In the genomic region with DNA sequence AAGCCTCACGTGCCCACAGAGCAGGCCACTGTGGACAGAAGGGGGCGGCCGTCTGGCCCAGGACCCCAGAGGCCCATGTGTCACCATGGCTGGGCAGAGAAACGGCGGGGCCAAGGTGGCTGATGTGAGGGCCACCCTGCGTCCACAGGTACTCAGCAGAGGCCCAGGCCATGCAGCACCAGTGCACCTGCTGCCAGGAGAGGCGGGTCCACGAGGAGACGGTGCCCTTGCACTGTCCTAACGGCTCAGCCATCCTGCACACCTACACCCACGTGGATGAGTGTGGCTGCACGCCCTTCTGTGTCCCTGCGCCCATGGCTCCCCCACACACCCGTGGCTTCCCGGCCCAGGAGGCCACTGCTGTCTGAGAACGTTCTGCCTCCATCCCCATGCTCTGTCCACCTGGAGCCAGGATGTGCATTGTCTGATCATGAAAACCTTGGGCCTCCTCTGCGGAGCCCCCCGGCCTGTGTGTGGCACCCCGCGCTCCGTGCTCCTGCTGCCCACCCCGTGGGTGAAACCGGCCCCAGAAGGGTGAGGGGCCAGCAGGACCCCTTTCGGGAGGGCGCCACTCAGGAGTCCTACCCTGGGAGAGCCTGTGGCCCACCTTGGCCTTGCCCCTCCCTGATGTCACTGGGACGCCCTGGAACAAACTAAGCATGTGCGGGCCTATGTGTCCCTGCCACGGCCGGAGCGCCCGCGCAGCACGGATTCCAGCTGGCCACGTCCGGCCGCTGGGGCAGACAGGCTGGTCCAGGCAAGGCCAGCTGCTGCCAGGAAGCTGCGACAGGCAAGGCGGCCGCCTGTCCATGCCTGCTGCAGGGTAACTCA, we compare ENCODE assay signal across 14 cellular contexts. TPM values are rescaled to one million over a fixed set of nuclear protein-coding genes. Genes with fewer than 3 reads are reported as not detected.
DNase-seq lines count a peak whose midpoint lies in the region; ATAC-seq, FAIRE-seq and TF ChIP-seq lines count a peak whose summit lies in the region.
"Had no signal": no experiment of that assay in that cellular context is flagged by ENCODE, and none has a peak within 500 bp of the region (broad histone marks: within the 10 kb centered on the region; RNA-seq: fewer than 3 reads in every experiment).

No MANE protein-coding gene starts in this region.

- H2BK15ac ChIP-seq in H9 (ENCODE audit: low read depth, low read length), result no peak overlapping the region

- intact Hi-C loops in A673 (cut with micrococcal nuclease; ENCODE audit: unreplicated experiment), result no loop called here

- DNase-seq in A673 (ENCODE audit: low spot score) (no peak), H9 (no peak), astrocyte (ENCODE audit: low read depth) (no peak), NOMO-1 treated with DMSO at 0.1 percent for 48 hours (lab: John Stamatoyannopoulos, UW; ENCODE audit: unreplicated experiment) (no peak), 8988T (no peak), foreskin melanocyte (no peak)
- DNase-seq in naive thymus-derived CD8-positive, alpha-beta T cell, result no peak
- DNase-seq: activated CD4-positive, alpha-beta T cell treated with anti-CD3 and anti-CD28 coated beads, Interleukin-2, amount 50 U/mL, for 48 hours; SHP77 treated with DMSO at 0.1 percent for 48 hours; small intestine had no signal

- H3K79me1 ChIP-seq in H9 (ENCODE audit: insufficient read depth, low read depth, low read length, poor library complexity, severe bottlenecking), result no peaks in the 10 kb centered on the region

- no peak for ATAC-seq in naive thymus-derived CD8-positive, alpha-beta T cell
- ATAC-seq in esophagus mucosa, result no peak

- POLR2A ChIA-PET in A673 (lab: Charles Lee; ENCODE audit: low non-redundant PET), result no interaction called here
- POLR2A ChIA-PET in naive thymus-derived CD8-positive, alpha-beta T cell (lab: Charles Lee), result interaction anchor here (1.4 to 4.7 kb wide), 3 partner anchors 9 to 122 kb away, joined by 3 to 44 read pairs (median 7); partner anchors contain the start of gene TOLLIP

- H3K4me1 ChIP-seq in A673 (ENCODE audit: insufficient read depth, low read length, poor library complexity, severe bottlenecking) (no peaks in the 10 kb centered on the region), H9 (ENCODE audit: insufficient read depth, low read length) (no peaks in the 10 kb centered on the region), astrocyte (ENCODE audit: insufficient read depth, low read length) (no peaks in the 10 kb centered on the region)

- no peak overlapping the region for H2BK5ac ChIP-seq in H9 (ENCODE audit: insufficient read length, low read length)

- no peak overlapping the region for H3K4me3 ChIP-seq in A673 (ENCODE audit: low read depth, low read length, poor library complexity, severe bottlenecking)
- no peak overlapping the region for H3K4me3 ChIP-seq in astrocyte (ENCODE audit: insufficient read depth, low read depth, low read length)

- H4K91ac ChIP-seq in H9 (ENCODE audit: insufficient read length, low read depth, low read length), result peak overlapping the region; percentile 67

- FAIRE-seq in astrocyte (lab: Jason Lieb, UNC), result no peak
- FAIRE-seq: D721Med, small intestine had no signal

- H3K18ac ChIP-seq in H9 (ENCODE audit: insufficient read length, low read depth, low read length), result no peak overlapping the region

- no peak overlapping the region for H3K23ac ChIP-seq in H9 (ENCODE audit: insufficient read length, low read depth, low read length)

- H3T11ph ChIP-seq in H9 (ENCODE audit: low read length), result no peak overlapping the region

- H3K23me2 ChIP-seq in H9 (ENCODE audit: insufficient read length, low read depth, low read length, poor library complexity, severe bottlenecking), result no peaks in the 10 kb centered on the region

- H2BK20ac ChIP-seq in H9 (ENCODE audit: low read depth, low read length, poor library complexity, severe bottlenecking), result no peak overlapping the region

- WGBS in H9 (ENCODE audit: extremely low coverage, insufficient read length, low lambda C conversion rate), result no CpG with 5 or more reads among the region's 39 CpGs

- H3K4ac ChIP-seq in H9 (ENCODE audit: low read depth, low read length), result peak overlapping the region; percentile 54; the same call in 1 of the 2 replicates

- peak overlapping the region; percentile 9 for H4K5ac ChIP-seq in H9 (ENCODE audit: insufficient read length, low read depth, low read length)

- H3K56ac ChIP-seq in H9 (ENCODE audit: insufficient read length, low read depth, low read length), result no peak overlapping the region

- no peak overlapping the region for H4K8ac ChIP-seq in H9 (replicated peaks; ENCODE audit: insufficient read length, low read depth, low read length)

- TF ChIP-seq CTCF in A673 (conservative IDR thresholded peaks at IDR 0.05; ENCODE audit: low read depth, low read length) (no peak), H9 (conservative IDR thresholded peaks at IDR 0.05) (no peak), astrocyte (IDR thresholded peaks at IDR 0.05; ENCODE audit: insufficient read depth, low read depth, low read length) (no peak)

- H3K27ac ChIP-seq in A673 (ENCODE audit: low read depth, low read length, poor library complexity, severe bottlenecking), result peak overlapping the region; percentile 77
- no peak overlapping the region for H3K27ac ChIP-seq in H9 (ENCODE audit: insufficient read length, low read depth, low read length)
- no peak overlapping the region for H3K27ac ChIP-seq in astrocyte (ENCODE audit: low read depth, low read length)

- H3K9ac ChIP-seq in H9 (ENCODE audit: extremely low read depth, insufficient read length, low read length), result no peak overlapping the region
- H3K9ac ChIP-seq in astrocyte (ENCODE audit: low read length), result no peak overlapping the region

- no peak overlapping the region for H3K4me2 ChIP-seq in H9 (ENCODE audit: insufficient read depth, insufficient read length, low read length)
- H3K4me2 ChIP-seq in astrocyte (ENCODE audit: low read length), result peak overlapping the region; percentile 85

- H3K4me3 Mint-ChIP-seq in H9, result no peak overlapping the region; a peak in 1 of 5 replicates
- H3K4me3 Mint-ChIP-seq in astrocyte (ENCODE audit: unreplicated experiment), result no peak overlapping the region
- peak overlapping the region in 7 of 10 donors; percentile 81 to 90 (median 87) for H3K4me3 Mint-ChIP-seq in naive thymus-derived CD8-positive, alpha-beta T cell

- no peak overlapping the region for H2AK5ac ChIP-seq in H9 (ENCODE audit: insufficient read length, low read length)

- H3K27me3 ChIP-seq in A673 (replicated peaks; ENCODE audit: insufficient read depth, low read depth, low read length, poor library complexity) (no peaks in the 10 kb centered on the region), H9 (ENCODE audit: insufficient read depth, low read length) (no peaks in the 10 kb centered on the region), astrocyte (ENCODE audit: insufficient read depth, low read length) (no peaks in the 10 kb centered on the region)
- H3K27me3 ChIP-seq: cardiac muscle cell had no signal

- H2AFZ ChIP-seq in H9 (ENCODE audit: low read length) (no peak overlapping the region), astrocyte (ENCODE audit: low read depth, low read length) (no peak overlapping the region)

- no TSS peak for BruUV-seq in A673 (replicated peaks; lab: Mats Ljungman, UMichigan)

- H3K36me3 Mint-ChIP-seq in H9 (ENCODE audit: insufficient read depth in 1 of 3, low read depth in 3 of 3), result peaks cover 10 to 13% (median 12%) of the 10 kb centered on the region in 3 experiments
- H3K36me3 Mint-ChIP-seq in astrocyte (ENCODE audit: low read depth, unreplicated experiment), result no peaks in the 10 kb centered on the region
- no peaks in the 10 kb centered on the region for H3K36me3 Mint-ChIP-seq in naive thymus-derived CD8-positive, alpha-beta T cell

- H3K9me3 Mint-ChIP-seq in H9 (peaks cover 19% of the 10 kb centered on the region in 2 experiments), astrocyte (ENCODE audit: unreplicated experiment) (peaks cover 6% of the 10 kb centered on the region)
- H3K9me3 Mint-ChIP-seq in naive thymus-derived CD8-positive, alpha-beta T cell, result peaks cover 0 to 9% (median 0%) of the 10 kb centered on the region in 9 donors

- H2BK12ac ChIP-seq in H9 (ENCODE audit: insufficient read length, low read depth, low read length), result no peak overlapping the region

- H3K79me2 ChIP-seq in H9 (ENCODE audit: insufficient read depth, low read length) (no peaks in the 10 kb centered on the region), astrocyte (ENCODE audit: insufficient read depth, low read length) (no peaks in the 10 kb centered on the region)

- H3K36me3 ChIP-seq in A673 (ENCODE audit: insufficient read depth, low read length, poor library complexity, severe bottlenecking), result no peaks in the 10 kb centered on the region
- no peaks in the 10 kb centered on the region for H3K36me3 ChIP-seq in astrocyte (ENCODE audit: insufficient read depth, low read length)
- H3K36me3 ChIP-seq: cardiac muscle cell had no signal

- H4K20me1 ChIP-seq in H9 (ENCODE audit: control insufficient read depth, insufficient read depth, insufficient read length), result no peaks in the 10 kb centered on the region
- H4K20me1 ChIP-seq in astrocyte (ENCODE audit: insufficient read depth, low read length), result no peaks in the 10 kb centered on the region

- CTCF ChIA-PET in A673 (lab: Charles Lee), result no interaction called here

- H3K9me3 ChIP-seq in A673 (ENCODE audit: low read depth, low read length, poor library complexity, severe bottlenecking), result no peaks in the 10 kb centered on the region
- H3K9me3 ChIP-seq in H9 (ENCODE audit: control insufficient read depth, low read depth, low read length), result no peaks in the 10 kb centered on the region
- H3K9me3 ChIP-seq in astrocyte (ENCODE audit: insufficient read depth, low read depth, low read length), result no peaks in the 10 kb centered on the region

- H3K14ac ChIP-seq in H9 (ENCODE audit: insufficient read depth, low read length), result no peak overlapping the region; the same call in 1 of the 2 replicates

- no peak overlapping the region for H2BK120ac ChIP-seq in H9 (ENCODE audit: low read depth, low read length, poor library complexity, severe bottlenecking)

- peaks cover 7% of the 10 kb centered on the region for H3K27me3 Mint-ChIP-seq in H9 (ENCODE audit: low read depth)
- H3K27me3 Mint-ChIP-seq in astrocyte (ENCODE audit: low read depth, unreplicated experiment), result peaks cover 2% of the 10 kb centered on the region
- H3K27me3 Mint-ChIP-seq in naive thymus-derived CD8-positive, alpha-beta T cell, result no peaks in the 10 kb centered on the region

- H3K27ac Mint-ChIP-seq in H9 (no peak overlapping the region), astrocyte (ENCODE audit: unreplicated experiment) (no peak overlapping the region)
- peak overlapping the region in 8 of 10 donors; percentile 58 to 95 (median 91) for H3K27ac Mint-ChIP-seq in naive thymus-derived CD8-positive, alpha-beta T cell

- H3K4me1 Mint-ChIP-seq in H9 (peaks cover 2 to 19% of the 10 kb centered on the region in 2 experiments), astrocyte (ENCODE audit: low read depth, unreplicated experiment) (no peaks in the 10 kb centered on the region)
- H3K4me1 Mint-ChIP-seq in naive thymus-derived CD8-positive, alpha-beta T cell, result peaks cover 7 to 20% (median 15%) of the 10 kb centered on the region in 4 donors

RNA-seq across cellular contexts. Expression of gene MUC5B, which starts 38.6 kb away (rescaled TPM):
- total RNA-seq in A673 (2021) (not detected in 2 replicates), H9 (2021) (0.02 TPM in 1 of 2 replicates, not detected in the other), astrocyte (not detected in 2 replicates), esophagus mucosa (16.0 TPM)
- total RNA-seq in naive thymus-derived CD8-positive, alpha-beta T cell, result not detected
- polyA plus RNA-seq in naive thymus-derived CD8-positive, alpha-beta T cell, result not detected
- total RNA-seq: cardiac muscle cell, glomerular endothelial cell had no signal
- polyA plus RNA-seq: cardiac muscle cell had no signal

RNA-seq across cellular contexts. Expression of gene TOLLIP, which starts 48.0 kb away (rescaled TPM):
- total RNA-seq in A673 (2021), result 24.0 and 32.5 TPM in 2 replicates
- total RNA-seq in H9 (2021), result 32.3 and 32.4 TPM in 2 replicates
- 44.8 and 46.4 TPM in 2 replicates for total RNA-seq in astrocyte
- total RNA-seq in naive thymus-derived CD8-positive, alpha-beta T cell, result 10 to 100 TPM; 33.8 to 38.6 TPM
- polyA plus RNA-seq in naive thymus-derived CD8-positive, alpha-beta T cell, result 10 to 100 TPM; 21.4 to 27.6 (median 23.4) TPM
- total RNA-seq in esophagus mucosa, result 118 TPM

Comparison
In these comparisons a context has a peak if more than half of its experiments do, and no peak if none do; other contexts are left out.
1. H3K27ac Mint-ChIP-seq: peak in naive thymus-derived CD8-positive, alpha-beta T cell (8 of 10); none in H9 (0 of 3) and astrocyte (single experiment).
2. H3K4me3 Mint-ChIP-seq: peak in naive thymus-derived CD8-positive, alpha-beta T cell (7 of 10); none in H9 (0 of 2) and astrocyte (single experiment).
3. RNA of gene MUC5B, which starts 38.6 kb away (total RNA-seq): 16.0 TPM in esophagus mucosa (single experiment); not detected in A673, 0.02 TPM in H9, not detected in astrocyte and not detected in naive thymus-derived CD8-positive, alpha-beta T cell; every median in the first group is over 10 times any median in the second.